ENCODE assay signal across 1 cellular context in genomic region chr9:136327313-136327971, GRCh38.
A peak's percentile ranks its signal among the peaks of the same experiment; 100 is the strongest.
TF ChIP-seq lines count a peak whose summit lies in the region.

GPSM1 (plus strand) TSS chr9:136327539; CDS start chr9:136327696, 157 bp downstream.

TF ChIP-seq in H1, 55 proteins besides CTCF, POLR2A, EP300 and RAD21 (continued from another document):
- TF ChIP-seq RNF2 (IDR thresholded peaks at IDR 0.05; ENCODE audit: borderline replicate concordance, low read depth, low read length, missing control alignments, poor library complexity, severe bottlenecking) (no peak), KDM4A (IDR thresholded peaks at IDR 0.05; ENCODE audit: low read depth, low read length, severe bottlenecking) (peak; percentile 50), CHD2 (IDR thresholded peaks at IDR 0.05; ENCODE audit: low read length) (no peak), TAF1 (IDR thresholded peaks at IDR 0.05; ENCODE audit: low read depth, low read length) (peak; percentile 17; the same call in 1 of the 2 replicates), JUN (IDR thresholded peaks at IDR 0.05; ENCODE audit: low read depth, low read length) (no peak), CBX5 (IDR thresholded peaks at IDR 0.05; ENCODE audit: low read depth, low read length) (no peak), TEAD4 (IDR thresholded peaks at IDR 0.05; ENCODE audit: low read depth, low read length) (no peak), EGR1 (IDR thresholded peaks at IDR 0.05; ENCODE audit: borderline replicate concordance, low read depth, low read length) (0 out of 2 replicates have a peak, but pooled peaks have one; percentile 21), SP4 (IDR thresholded peaks at IDR 0.05; ENCODE audit: low read length) (no peak), YY1 (IDR thresholded peaks at IDR 0.05; ENCODE audit: low read depth, low read length) (no peak), CHD7 (IDR thresholded peaks at IDR 0.05; ENCODE audit: insufficient replicate concordance, low read length) (no peak), TCF12 (IDR thresholded peaks at IDR 0.05; ENCODE audit: low read depth, low read length) (no peak), KDM1A (IDR thresholded peaks at IDR 0.05; ENCODE audit: borderline replicate concordance, low read length) (no peak), NANOG (IDR thresholded peaks at IDR 0.05; ENCODE audit: insufficient read depth, low read depth, low read length, poor library complexity, severe bottlenecking) (no peak), KDM5A (IDR thresholded peaks at IDR 0.05; ENCODE audit: low read length) (no peak)
